1 cellular context compared by ENCODE assay signal in the genomic region with DNA sequence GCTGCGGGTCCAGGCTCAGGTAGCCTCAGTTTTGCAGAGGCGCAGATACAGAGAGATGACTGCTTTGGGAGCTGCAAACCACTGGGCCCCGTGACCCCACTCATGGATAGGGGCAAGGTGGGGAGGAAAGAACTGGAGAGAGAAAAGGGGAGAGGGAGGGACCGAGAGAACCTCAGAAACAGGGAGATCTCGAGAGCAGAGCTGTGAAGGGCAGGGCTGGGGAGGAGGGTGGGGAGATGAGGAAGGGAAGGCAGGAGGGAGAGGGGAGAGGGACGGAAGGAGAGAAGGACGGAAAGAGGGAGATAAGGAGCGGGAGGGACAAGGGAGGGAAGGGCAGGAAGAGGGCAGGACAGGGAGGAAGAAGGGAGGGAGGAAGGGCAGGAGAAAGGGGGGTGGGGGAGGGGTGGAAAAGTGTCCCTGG.
TF ChIP-seq lines count a peak whose summit lies in the region.

No MANE protein-coding gene starts in this region.

TF ChIP-seq in K562, 482 proteins besides CTCF, POLR2A, EP300 and RAD21 (continues in another document):
- no peak for TF ChIP-seq TAF9B (IDR thresholded peaks at IDR 0.05; ENCODE audit: partially characterized antibody)
- peak; percentile 77; the same call in 1 of the 2 replicates for TF ChIP-seq MTA1 (IDR thresholded peaks at IDR 0.05; ENCODE audit: borderline replicate concordance)
- TF ChIP-seq, protein P1, sequence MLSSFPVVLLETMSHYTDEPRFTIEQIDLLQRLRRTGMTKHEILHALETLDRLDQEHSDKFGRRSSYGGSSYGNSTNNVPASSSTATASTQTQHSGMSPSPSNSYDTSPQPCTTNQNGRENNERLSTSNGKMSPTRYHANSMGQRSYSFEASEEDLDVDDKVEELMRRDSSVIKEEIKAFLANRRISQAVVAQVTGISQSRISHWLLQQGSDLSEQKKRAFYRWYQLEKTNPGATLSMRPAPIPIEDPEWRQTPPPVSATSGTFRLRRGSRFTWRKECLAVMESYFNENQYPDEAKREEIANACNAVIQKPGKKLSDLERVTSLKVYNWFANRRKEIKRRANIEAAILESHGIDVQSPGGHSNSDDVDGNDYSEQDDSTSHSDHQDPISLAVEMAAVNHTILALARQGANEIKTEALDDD (IDR thresholded peaks at IDR 0.05), result no peak
- no peak for TF ChIP-seq SMC3 (conservative IDR thresholded peaks at IDR 0.05; ENCODE audit: insufficient read depth, low read depth, low read length)
- TF ChIP-seq, protein P2, sequence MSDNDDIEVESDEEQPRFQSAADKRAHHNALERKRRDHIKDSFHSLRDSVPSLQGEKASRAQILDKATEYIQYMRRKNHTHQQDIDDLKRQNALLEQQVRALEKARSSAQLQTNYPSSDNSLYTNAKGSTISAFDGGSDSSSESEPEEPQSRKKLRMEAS (CRISPR knock-in tag; IDR thresholded peaks at IDR 0.05), result no peak
- no peak for TF ChIP-seq BMI1 (IDR thresholded peaks at IDR 0.05; ENCODE audit: low read length)
- TF ChIP-seq NR1H2 (CRISPR knock-in tag; IDR thresholded peaks at IDR 0.05), result no peak
- TF ChIP-seq ETV5 (CRISPR knock-in tag; IDR thresholded peaks at IDR 0.05; ENCODE audit: low read depth), result peak; percentile 71; the same call in 1 of the 2 replicates
- no peak for TF ChIP-seq NRF1 (conservative IDR thresholded peaks at IDR 0.05 in 1 of 2, IDR thresholded peaks at IDR 0.05 in 1 of 2)
- no peak for TF ChIP-seq POLR3A (IDR thresholded peaks at IDR 0.05; ENCODE audit: borderline replicate concordance, extremely low read depth, insufficient read depth, insufficient read length)
- TF ChIP-seq FOXJ2 (tag; IDR thresholded peaks at IDR 0.05), result no peak
- TF ChIP-seq SREBF2 (CRISPR knock-in tag; IDR thresholded peaks at IDR 0.05), result no peak
- TF ChIP-seq FOS (IDR thresholded peaks at IDR 0.05; ENCODE audit: extremely low read depth, insufficient read length), result no peak
- no peak for TF ChIP-seq MTF1 (CRISPR knock-in tag; IDR thresholded peaks at IDR 0.05; ENCODE audit: borderline replicate concordance)
- TF ChIP-seq, protein P3, sequence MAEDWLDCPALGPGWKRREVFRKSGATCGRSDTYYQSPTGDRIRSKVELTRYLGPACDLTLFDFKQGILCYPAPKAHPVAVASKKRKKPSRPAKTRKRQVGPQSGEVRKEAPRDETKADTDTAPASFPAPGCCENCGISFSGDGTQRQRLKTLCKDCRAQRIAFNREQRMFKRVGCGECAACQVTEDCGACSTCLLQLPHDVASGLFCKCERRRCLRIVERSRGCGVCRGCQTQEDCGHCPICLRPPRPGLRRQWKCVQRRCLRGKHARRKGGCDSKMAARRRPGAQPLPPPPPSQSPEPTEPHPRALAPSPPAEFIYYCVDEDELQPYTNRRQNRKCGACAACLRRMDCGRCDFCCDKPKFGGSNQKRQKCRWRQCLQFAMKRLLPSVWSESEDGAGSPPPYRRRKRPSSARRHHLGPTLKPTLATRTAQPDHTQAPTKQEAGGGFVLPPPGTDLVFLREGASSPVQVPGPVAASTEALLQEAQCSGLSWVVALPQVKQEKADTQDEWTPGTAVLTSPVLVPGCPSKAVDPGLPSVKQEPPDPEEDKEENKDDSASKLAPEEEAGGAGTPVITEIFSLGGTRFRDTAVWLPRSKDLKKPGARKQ (CRISPR knock-in tag; IDR thresholded peaks at IDR 0.05), result no peak
- no peak for TF ChIP-seq NR2F6 (CRISPR knock-in tag; IDR thresholded peaks at IDR 0.05)
- no peak for TF ChIP-seq RFX1 (IDR thresholded peaks at IDR 0.05)
- TF ChIP-seq NFRKB (IDR thresholded peaks at IDR 0.05; ENCODE audit: low read depth), result peak; percentile 28; the same call in 1 of the 2 replicates
- TF ChIP-seq, protein P4, sequence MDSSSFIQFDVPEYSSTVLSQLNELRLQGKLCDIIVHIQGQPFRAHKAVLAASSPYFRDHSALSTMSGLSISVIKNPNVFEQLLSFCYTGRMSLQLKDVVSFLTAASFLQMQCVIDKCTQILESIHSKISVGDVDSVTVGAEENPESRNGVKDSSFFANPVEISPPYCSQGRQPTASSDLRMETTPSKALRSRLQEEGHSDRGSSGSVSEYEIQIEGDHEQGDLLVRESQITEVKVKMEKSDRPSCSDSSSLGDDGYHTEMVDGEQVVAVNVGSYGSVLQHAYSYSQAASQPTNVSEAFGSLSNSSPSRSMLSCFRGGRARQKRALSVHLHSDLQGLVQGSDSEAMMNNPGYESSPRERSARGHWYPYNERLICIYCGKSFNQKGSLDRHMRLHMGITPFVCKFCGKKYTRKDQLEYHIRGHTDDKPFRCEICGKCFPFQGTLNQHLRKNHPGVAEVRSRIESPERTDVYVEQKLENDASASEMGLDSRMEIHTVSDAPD (CRISPR knock-in tag; IDR thresholded peaks at IDR 0.05), result no peak
- TF ChIP-seq ARNT (IDR thresholded peaks at IDR 0.05), result no peak
- TF ChIP-seq MAZ (CRISPR knock-in tag; conservative IDR thresholded peaks at IDR 0.05 in 1 of 2, IDR thresholded peaks at IDR 0.05 in 1 of 2), result no peak
- TF ChIP-seq, protein P5, sequence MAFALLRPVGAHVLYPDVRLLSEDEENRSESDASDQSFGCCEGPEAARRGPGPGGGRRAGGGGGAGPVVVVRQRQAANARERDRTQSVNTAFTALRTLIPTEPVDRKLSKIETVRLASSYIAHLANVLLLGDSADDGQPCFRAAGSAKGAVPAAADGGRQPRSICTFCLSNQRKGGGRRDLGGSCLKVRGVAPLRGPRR (CRISPR knock-in tag; IDR thresholded peaks at IDR 0.05), result no peak
- TF ChIP-seq ERF (CRISPR knock-in tag; IDR thresholded peaks at IDR 0.05), result no peak
- TF ChIP-seq, protein P6, sequence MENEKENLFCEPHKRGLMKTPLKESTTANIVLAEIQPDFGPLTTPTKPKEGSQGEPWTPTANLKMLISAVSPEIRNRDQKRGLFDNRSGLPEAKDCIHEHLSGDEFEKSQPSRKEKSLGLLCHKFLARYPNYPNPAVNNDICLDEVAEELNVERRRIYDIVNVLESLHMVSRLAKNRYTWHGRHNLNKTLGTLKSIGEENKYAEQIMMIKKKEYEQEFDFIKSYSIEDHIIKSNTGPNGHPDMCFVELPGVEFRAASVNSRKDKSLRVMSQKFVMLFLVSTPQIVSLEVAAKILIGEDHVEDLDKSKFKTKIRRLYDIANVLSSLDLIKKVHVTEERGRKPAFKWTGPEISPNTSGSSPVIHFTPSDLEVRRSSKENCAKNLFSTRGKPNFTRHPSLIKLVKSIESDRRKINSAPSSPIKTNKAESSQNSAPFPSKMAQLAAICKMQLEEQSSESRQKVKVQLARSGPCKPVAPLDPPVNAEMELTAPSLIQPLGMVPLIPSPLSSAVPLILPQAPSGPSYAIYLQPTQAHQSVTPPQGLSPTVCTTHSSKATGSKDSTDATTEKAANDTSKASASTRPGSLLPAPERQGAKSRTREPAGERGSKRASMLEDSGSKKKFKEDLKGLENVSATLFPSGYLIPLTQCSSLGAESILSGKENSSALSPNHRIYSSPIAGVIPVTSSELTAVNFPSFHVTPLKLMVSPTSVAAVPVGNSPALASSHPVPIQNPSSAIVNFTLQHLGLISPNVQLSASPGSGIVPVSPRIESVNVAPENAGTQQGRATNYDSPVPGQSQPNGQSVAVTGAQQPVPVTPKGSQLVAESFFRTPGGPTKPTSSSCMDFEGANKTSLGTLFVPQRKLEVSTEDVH (IDR thresholded peaks at IDR 0.05; ENCODE audit: low read depth, partially characterized antibody), result no peak
- peak; percentile 37; the same call in 1 of the 2 replicates for TF ChIP-seq TCF3 (CRISPR knock-in tag; IDR thresholded peaks at IDR 0.05)
- TF ChIP-seq PCBP2 (IDR thresholded peaks at IDR 0.05; ENCODE audit: low read depth, low read length, poor library complexity, severe bottlenecking), result no peak
- TF ChIP-seq ZKSCAN8 (CRISPR knock-in tag; IDR thresholded peaks at IDR 0.05), result no peak
- TF ChIP-seq, protein P7, sequence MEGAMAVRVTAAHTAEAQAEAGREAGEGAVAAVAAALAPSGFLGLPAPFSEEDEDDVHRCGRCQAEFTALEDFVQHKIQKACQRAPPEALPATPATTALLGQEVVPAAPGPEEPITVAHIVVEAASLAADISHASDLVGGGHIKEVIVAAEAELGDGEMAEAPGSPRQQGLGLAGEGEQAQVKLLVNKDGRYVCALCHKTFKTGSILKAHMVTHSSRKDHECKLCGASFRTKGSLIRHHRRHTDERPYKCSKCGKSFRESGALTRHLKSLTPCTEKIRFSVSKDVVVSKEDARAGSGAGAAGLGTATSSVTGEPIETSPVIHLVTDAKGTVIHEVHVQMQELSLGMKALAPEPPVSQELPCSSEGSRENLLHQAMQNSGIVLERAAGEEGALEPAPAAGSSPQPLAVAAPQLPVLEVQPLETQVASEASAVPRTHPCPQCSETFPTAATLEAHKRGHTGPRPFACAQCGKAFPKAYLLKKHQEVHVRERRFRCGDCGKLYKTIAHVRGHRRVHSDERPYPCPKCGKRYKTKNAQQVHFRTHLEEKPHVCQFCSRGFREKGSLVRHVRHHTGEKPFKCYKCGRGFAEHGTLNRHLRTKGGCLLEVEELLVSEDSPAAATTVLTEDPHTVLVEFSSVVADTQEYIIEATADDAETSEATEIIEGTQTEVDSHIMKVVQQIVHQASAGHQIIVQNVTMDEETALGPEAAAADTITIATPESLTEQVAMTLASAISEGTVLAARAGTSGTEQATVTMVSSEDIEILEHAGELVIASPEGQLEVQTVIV (CRISPR knock-in tag; IDR thresholded peaks at IDR 0.05; ENCODE audit: borderline replicate concordance), result no peak
- TF ChIP-seq RFX7 (CRISPR knock-in tag; IDR thresholded peaks at IDR 0.05), result no peak
- no peak for TF ChIP-seq BRF1 (IDR thresholded peaks at IDR 0.05; ENCODE audit: borderline replicate concordance, extremely low read depth, insufficient read length)
- TF ChIP-seq FOXA1 (IDR thresholded peaks at IDR 0.05; ENCODE audit: borderline replicate concordance), result no peak
- TF ChIP-seq ASH1L (IDR thresholded peaks at IDR 0.05; ENCODE audit: borderline replicate concordance, low read depth, partially characterized antibody), result no peak
- no peak for TF ChIP-seq EWSR1 (IDR thresholded peaks at IDR 0.05; ENCODE audit: borderline replicate concordance, low read depth, partially characterized antibody)
- peak; percentile 17; the same call in 1 of the 2 replicates for TF ChIP-seq SPI1 (IDR thresholded peaks at IDR 0.05; ENCODE audit: borderline replicate concordance, low read depth, low read length)
- TF ChIP-seq CAMTA2 (CRISPR knock-in tag; conservative IDR thresholded peaks at IDR 0.05), result no peak
- no peak for TF ChIP-seq SREBF1 (IDR thresholded peaks at IDR 0.05; ENCODE audit: borderline replicate concordance, low read depth, low read length)
- TF ChIP-seq CXXC5 (CRISPR knock-in tag; IDR thresholded peaks at IDR 0.05), result no peak
- TF ChIP-seq BRD9 (IDR thresholded peaks at IDR 0.05; ENCODE audit: low read depth, partially characterized antibody), result no peak
- TF ChIP-seq U2AF1 (optimal IDR thresholded peaks at IDR 0.05; ENCODE audit: low read depth, low read length), result no peak
- TF ChIP-seq, protein P8, sequence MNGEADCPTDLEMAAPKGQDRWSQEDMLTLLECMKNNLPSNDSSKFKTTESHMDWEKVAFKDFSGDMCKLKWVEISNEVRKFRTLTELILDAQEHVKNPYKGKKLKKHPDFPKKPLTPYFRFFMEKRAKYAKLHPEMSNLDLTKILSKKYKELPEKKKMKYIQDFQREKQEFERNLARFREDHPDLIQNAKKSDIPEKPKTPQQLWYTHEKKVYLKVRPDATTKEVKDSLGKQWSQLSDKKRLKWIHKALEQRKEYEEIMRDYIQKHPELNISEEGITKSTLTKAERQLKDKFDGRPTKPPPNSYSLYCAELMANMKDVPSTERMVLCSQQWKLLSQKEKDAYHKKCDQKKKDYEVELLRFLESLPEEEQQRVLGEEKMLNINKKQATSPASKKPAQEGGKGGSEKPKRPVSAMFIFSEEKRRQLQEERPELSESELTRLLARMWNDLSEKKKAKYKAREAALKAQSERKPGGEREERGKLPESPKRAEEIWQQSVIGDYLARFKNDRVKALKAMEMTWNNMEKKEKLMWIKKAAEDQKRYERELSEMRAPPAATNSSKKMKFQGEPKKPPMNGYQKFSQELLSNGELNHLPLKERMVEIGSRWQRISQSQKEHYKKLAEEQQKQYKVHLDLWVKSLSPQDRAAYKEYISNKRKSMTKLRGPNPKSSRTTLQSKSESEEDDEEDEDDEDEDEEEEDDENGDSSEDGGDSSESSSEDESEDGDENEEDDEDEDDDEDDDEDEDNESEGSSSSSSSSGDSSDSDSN (IDR thresholded peaks at IDR 0.05; ENCODE audit: borderline replicate concordance in 1 of 2, low read depth in 2 of 2, low read length in 2 of 2), result peak in 1 of 2 experiments; percentile 12; a peak in 1 of 4 replicates
- TF ChIP-seq MEF2D (tag; conservative IDR thresholded peaks at IDR 0.05; ENCODE audit: low read depth), result 0 out of 2 replicates have a peak, but pooled peaks have one; percentile 11
- TF ChIP-seq CHD1 (IDR thresholded peaks at IDR 0.05; ENCODE audit: low read length), result no peak
- TF ChIP-seq, protein P9, sequence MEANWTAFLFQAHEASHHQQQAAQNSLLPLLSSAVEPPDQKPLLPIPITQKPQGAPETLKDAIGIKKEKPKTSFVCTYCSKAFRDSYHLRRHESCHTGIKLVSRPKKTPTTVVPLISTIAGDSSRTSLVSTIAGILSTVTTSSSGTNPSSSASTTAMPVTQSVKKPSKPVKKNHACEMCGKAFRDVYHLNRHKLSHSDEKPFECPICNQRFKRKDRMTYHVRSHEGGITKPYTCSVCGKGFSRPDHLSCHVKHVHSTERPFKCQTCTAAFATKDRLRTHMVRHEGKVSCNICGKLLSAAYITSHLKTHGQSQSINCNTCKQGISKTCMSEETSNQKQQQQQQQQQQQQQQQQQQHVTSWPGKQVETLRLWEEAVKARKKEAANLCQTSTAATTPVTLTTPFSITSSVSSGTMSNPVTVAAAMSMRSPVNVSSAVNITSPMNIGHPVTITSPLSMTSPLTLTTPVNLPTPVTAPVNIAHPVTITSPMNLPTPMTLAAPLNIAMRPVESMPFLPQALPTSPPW (CRISPR knock-in tag; IDR thresholded peaks at IDR 0.05), result peak; percentile 43
- no peak for TF ChIP-seq MBD2 (IDR thresholded peaks at IDR 0.05; ENCODE audit: borderline replicate concordance, low read depth)
- TF ChIP-seq RNF2 (IDR thresholded peaks at IDR 0.05), result no peak; the same call in 1 of the 2 replicates
- TF ChIP-seq, protein P10, sequence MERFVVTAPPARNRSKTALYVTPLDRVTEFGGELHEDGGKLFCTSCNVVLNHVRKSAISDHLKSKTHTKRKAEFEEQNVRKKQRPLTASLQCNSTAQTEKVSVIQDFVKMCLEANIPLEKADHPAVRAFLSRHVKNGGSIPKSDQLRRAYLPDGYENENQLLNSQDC (CRISPR knock-in tag; IDR thresholded peaks at IDR 0.05), result no peak
- no peak for TF ChIP-seq SAP30 (IDR thresholded peaks at IDR 0.05; ENCODE audit: borderline replicate concordance, insufficient read depth, low read depth, low read length, poor library complexity, severe bottlenecking)
- no peak for TF ChIP-seq KLF16 (IDR thresholded peaks at IDR 0.05)
- no peak for TF ChIP-seq YY1 (IDR thresholded peaks at IDR 0.05; ENCODE audit: borderline replicate concordance in 1 of 3, control insufficient read depth in 1 of 3, extremely low read depth in 1 of 3, insufficient read depth in 3 of 3, insufficient read length in 1 of 3, insufficient replicate concordance in 2 of 3, low read depth in 1 of 3, low read length in 2 of 3)
- TF ChIP-seq PYGO2 (tag; IDR thresholded peaks at IDR 0.05), result no peak
- no peak for TF ChIP-seq CEBPB (tag; IDR thresholded peaks at IDR 0.05)
- TF ChIP-seq, protein P11, sequence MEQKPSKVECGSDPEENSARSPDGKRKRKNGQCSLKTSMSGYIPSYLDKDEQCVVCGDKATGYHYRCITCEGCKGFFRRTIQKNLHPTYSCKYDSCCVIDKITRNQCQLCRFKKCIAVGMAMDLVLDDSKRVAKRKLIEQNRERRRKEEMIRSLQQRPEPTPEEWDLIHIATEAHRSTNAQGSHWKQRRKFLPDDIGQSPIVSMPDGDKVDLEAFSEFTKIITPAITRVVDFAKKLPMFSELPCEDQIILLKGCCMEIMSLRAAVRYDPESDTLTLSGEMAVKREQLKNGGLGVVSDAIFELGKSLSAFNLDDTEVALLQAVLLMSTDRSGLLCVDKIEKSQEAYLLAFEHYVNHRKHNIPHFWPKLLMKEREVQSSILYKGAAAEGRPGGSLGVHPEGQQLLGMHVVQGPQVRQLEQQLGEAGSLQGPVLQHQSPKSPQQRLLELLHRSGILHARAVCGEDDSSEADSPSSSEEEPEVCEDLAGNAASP (IDR thresholded peaks at IDR 0.05), result no peak
